In genomic region chr12:119659289-119659897, GRCh38 we compare ENCODE assay signal across 8 cellular contexts. TPM values are rescaled to one million over a fixed set of nuclear protein-coding genes. Genes with fewer than 3 reads are reported as not detected.
DNase-seq lines count a peak whose midpoint lies in the region; ATAC-seq, FAIRE-seq and TF ChIP-seq lines count a peak whose summit lies in the region.

No MANE protein-coding gene starts in this region.

- H3K9me3 Mint-ChIP-seq in neural crest cell: no peaks in the 10 kb centered on the region

- ATAC-seq in HG02759 (IDR thresholded peaks at IDR 0.05; ENCODE audit: unreplicated experiment): no peak

- FAIRE-seq in A204.1 (lab: Jason Lieb, UNC): peak; percentile 37
- FAIRE-seq in G401.6 (lab: Jason Lieb, UNC): peak; percentile 80

- peak; percentile 93 for TF ChIP-seq CTCF in LNCAP (IDR thresholded peaks at IDR 0.05)
- TF ChIP-seq CTCF in neural crest cell (conservative IDR thresholded peaks at IDR 0.05): peak; percentile 91

- H3K4me1 Mint-ChIP-seq in neural crest cell: no peaks in the 10 kb centered on the region

- H3K36me3 Mint-ChIP-seq in neural crest cell (ENCODE audit: low read depth): no peaks in the 10 kb centered on the region

- DNase-seq in T-helper 9 cell (peak; percentile 40), neural crest cell (ENCODE audit: low read depth, low spot score) (peak; percentile 30), ecto neural progenitor cell (ENCODE audit: low spot score) (no peak)
- DNase-seq in effector CD4-positive, alpha-beta T cell: peak; percentile 25

- H3K27me3 Mint-ChIP-seq in neural crest cell (ENCODE audit: low read depth): peaks cover 47% of the 10 kb centered on the region

- no peak overlapping the region for H3K4me3 Mint-ChIP-seq in neural crest cell

- H3K27ac Mint-ChIP-seq in neural crest cell (ENCODE audit: unreplicated experiment): no peak overlapping the region

RNA-seq across cellular contexts. Expression of gene PRKAB1, which starts 8.5 kb away (rescaled TPM):
- total RNA-seq in neural crest cell: 34.4 and 39.6 TPM in 2 replicates
